ENCODE assay signal across 8 cellular contexts in the genomic region with DNA sequence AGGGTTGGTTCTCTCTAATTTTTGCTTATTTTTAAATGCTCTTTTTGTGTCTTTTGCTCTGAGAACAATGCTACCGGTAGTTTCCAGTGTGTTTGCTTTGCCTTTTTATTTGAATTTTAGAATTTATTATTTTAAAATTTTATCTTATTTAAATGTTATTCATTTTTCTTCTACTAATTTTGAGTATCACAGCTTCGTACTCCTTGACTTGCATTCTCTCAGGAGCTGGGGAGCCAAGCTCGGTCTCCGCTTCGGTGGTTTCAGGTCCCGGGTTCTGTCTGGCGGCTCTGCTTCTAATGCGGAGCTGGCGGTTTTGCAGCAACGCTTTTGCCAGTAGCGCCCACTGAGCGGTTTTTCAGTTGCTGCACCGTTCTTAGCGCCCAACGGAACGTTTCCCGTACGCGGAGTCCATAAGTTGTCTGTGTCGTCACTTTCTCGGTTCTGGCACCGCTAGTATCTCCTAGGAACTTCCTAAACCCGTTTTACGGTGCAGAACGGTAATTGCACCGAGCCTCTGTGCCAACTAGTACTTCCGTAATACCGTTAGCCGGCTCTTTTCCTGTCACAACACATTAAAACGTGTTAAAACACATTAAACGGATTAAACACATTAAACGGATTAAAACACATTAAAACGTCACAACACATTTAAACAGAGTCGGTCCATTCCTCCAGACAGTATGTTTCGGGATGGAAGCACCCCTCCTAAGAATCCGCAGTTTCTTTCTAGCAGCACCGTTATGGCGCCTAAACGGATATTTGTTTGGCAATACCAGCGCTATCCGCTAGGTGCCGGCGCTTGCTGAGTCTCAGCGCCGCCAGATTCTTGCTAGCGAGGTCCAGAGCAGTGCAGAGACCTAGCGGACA. TPM values are rescaled to one million over a fixed set of nuclear protein-coding genes. Genes with fewer than 3 reads are reported as not detected.
DNase-seq lines count a peak whose midpoint lies in the region; ATAC-seq and TF ChIP-seq lines count a peak whose summit lies in the region.

No MANE protein-coding gene starts in this region.

- ATAC-seq in GM18909 (IDR thresholded peaks at IDR 0.05; ENCODE audit: poor library complexity, unreplicated experiment) (peak; percentile 60), HG03196 (IDR thresholded peaks at IDR 0.05; ENCODE audit: unreplicated experiment) (peak; percentile 51), omental fat pad (ENCODE audit: low FRiP score) (peak; percentile 73)

- peak overlapping the region; percentile 28 for H3K27ac ChIP-seq in temporal lobe (ENCODE audit: low read depth, low read length)

- no peak for DNase-seq in AG09319 (ENCODE audit: extremely low read depth, low read depth)
- DNase-seq in RPMI8226: peak; percentile 97
- DNase-seq in activated effector memory CD4-positive, alpha-beta T cell treated with Interleukin-2 at 50 U/mL for 16 hours: peak; percentile 82
- peak; percentile 86 for DNase-seq in foreskin melanocyte
- peak; percentile 73 for DNase-seq in omental fat pad (ENCODE audit: low spot score)

- TF ChIP-seq CTCF in AG09319 (IDR thresholded peaks at IDR 0.05; ENCODE audit: low read depth, low read length) (peak; percentile 76), omental fat pad (IDR thresholded peaks at IDR 0.05) (peak in 2 of 3 donors; percentile 61 to 81)

RNA-seq across cellular contexts. Expression of a gene that starts 45.6 kb away (rescaled TPM):
- total RNA-seq in omental fat pad (1 to 10 TPM; 1.5 to 5.5 (median 3.4) TPM), temporal lobe (0.49 TPM)
